10 cellular contexts compared by ENCODE assay signal in the genomic region with DNA sequence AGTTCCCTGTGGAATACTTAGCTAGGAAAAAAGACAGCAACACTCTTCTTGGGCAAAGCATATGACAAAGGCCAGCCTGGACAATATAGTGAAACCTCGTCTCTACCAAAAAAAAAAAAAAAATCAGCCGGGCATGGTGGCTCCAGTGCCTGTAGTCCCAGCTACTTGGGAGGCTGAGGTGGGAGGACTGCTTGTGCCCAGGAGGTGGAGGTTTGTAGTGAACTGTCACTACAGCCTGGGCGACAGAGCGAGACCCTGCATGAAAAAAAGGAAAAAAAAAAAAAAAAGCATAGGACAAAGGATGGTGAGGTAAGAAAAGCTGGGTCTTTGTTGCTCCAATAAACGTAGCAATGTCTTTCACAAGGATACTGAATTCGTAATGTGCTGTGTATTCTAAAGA. TPM values are rescaled to one million over a fixed set of nuclear protein-coding genes. Genes with fewer than 3 reads are reported as not detected.
DNase-seq lines count a peak whose midpoint lies in the region; ATAC-seq, FAIRE-seq and TF ChIP-seq lines count a peak whose summit lies in the region.
"Had no signal": no experiment of that assay in that cellular context is flagged by ENCODE, and none has a peak within 500 bp of the region (broad histone marks: within the 10 kb centered on the region; RNA-seq: fewer than 3 reads in every experiment).

No MANE protein-coding gene starts in this region.

- H3K27me3 Mint-ChIP-seq in WTC11 (ENCODE audit: low read depth) = peaks cover 12% of the 10 kb centered on the region
- peaks cover 8% of the 10 kb centered on the region for H3K27me3 Mint-ChIP-seq in stimulated activated memory B cell treated with anti-CD40 and anti-IgM and Interleukin-4, amounts not matched to agents 10 μg/mL and 1 μg/mL and 100 μg/mL, for 72 hours

- no peak overlapping the region for H3K27ac Mint-ChIP-seq in WTC11
- peak overlapping the region; percentile 91 for H3K27ac Mint-ChIP-seq in stimulated activated memory B cell treated with anti-CD40 and anti-IgM and Interleukin-4, amounts not matched to agents 10 μg/mL and 1 μg/mL and 100 μg/mL, for 72 hours

- no peaks in the 10 kb centered on the region for H3K9me3 Mint-ChIP-seq in WTC11
- no peaks in the 10 kb centered on the region for H3K9me3 Mint-ChIP-seq in stimulated activated memory B cell treated with anti-CD40 and anti-IgM and Interleukin-4, amounts not matched to agents 10 μg/mL and 1 μg/mL and 100 μg/mL, for 72 hours

- ATAC-seq in WTC11 (no peak), HG02840 (IDR thresholded peaks at IDR 0.05; ENCODE audit: low FRiP score, unreplicated experiment) (no peak)
- ATAC-seq in stimulated activated memory B cell treated with anti-CD40 and anti-IgM and Interleukin-4, amounts not matched to agents 10 μg/mL and 1 μg/mL and 100 μg/mL, for 72 hours = no peak

- CTCF ChIA-PET in WTC11 (lab: Charles Lee) = interaction anchor here (0.6 to 1.5 kb wide), 3 partner anchors 9 to 614 kb away, joined by 3 to 5 read pairs (median 3); no protein-coding TSS in a partner anchor

- TF ChIP-seq CTCF in WTC11 (IDR thresholded peaks at IDR 0.05) (no peak), D721Med (IDR thresholded peaks at IDR 0.05; ENCODE audit: insufficient read depth, missing control alignments) (no peak)

- H3K4me3 ChIP-seq in iPS-11a (ENCODE audit: low read depth, low read length) = peak overlapping the region; percentile 55

- H3K4me3 Mint-ChIP-seq in WTC11 = peak overlapping the region; percentile 79
- H3K4me3 Mint-ChIP-seq in stimulated activated memory B cell treated with anti-CD40 and anti-IgM and Interleukin-4, amounts not matched to agents 10 μg/mL and 1 μg/mL and 100 μg/mL, for 72 hours = peak overlapping the region; percentile 89

- DNase-seq in NCI-H2107 treated with DMSO at 0.1 percent for 48 hours (lab: John Stamatoyannopoulos, UW; ENCODE audit: unreplicated experiment) = peak; percentile 29
- no peak for DNase-seq in NCI-H2107 (lab: John Stamatoyannopoulos, UW)
- DNase-seq in WTC11 (ENCODE audit: low spot score) = no peak
- DNase-seq in GM19240 (ENCODE audit: insufficient read length, low spot score) = no peak
- DNase-seq in D721Med (ENCODE audit: insufficient read length, low spot score) = no peak
- DNase-seq: 8988T had no signal

- H3K4me1 Mint-ChIP-seq in WTC11 = peaks cover 18% of the 10 kb centered on the region
- peaks cover 31% of the 10 kb centered on the region for H3K4me1 Mint-ChIP-seq in stimulated activated memory B cell treated with anti-CD40 and anti-IgM and Interleukin-4, amounts not matched to agents 10 μg/mL and 1 μg/mL and 100 μg/mL, for 72 hours

- no peaks in the 10 kb centered on the region for H3K36me3 Mint-ChIP-seq in WTC11
- H3K36me3 Mint-ChIP-seq in stimulated activated memory B cell treated with anti-CD40 and anti-IgM and Interleukin-4, amounts not matched to agents 10 μg/mL and 1 μg/mL and 100 μg/mL, for 72 hours = no peaks in the 10 kb centered on the region

- FAIRE-seq in D721Med (lab: Jason Lieb, UNC) = no peak
- FAIRE-seq: RCC 7860 had no signal

- POLR2A ChIA-PET in WTC11 (lab: Charles Lee) = interaction anchor here (1.5 to 2.8 kb wide), 5 partner anchors 10 to 240 kb away, joined by 4 to 12 read pairs (median 11); a partner anchor contains a TSS

TF ChIP-seq in WTC11, 78 proteins besides CTCF, POLR2A, EP300 and RAD21:
- TF ChIP-seq JUN (CRISPR knock-in tag; IDR thresholded peaks at IDR 0.05) (no peak), TEAD4 (CRISPR knock-in tag; IDR thresholded peaks at IDR 0.05) (no peak), SOX15 (CRISPR knock-in tag; IDR thresholded peaks at IDR 0.05) (no peak), ETV6 (CRISPR knock-in tag; IDR thresholded peaks at IDR 0.05) (no peak), OVOL2 (CRISPR knock-in tag; IDR thresholded peaks at IDR 0.05; ENCODE audit: borderline replicate concordance) (no peak), ZNF121 (CRISPR knock-in tag; IDR thresholded peaks at IDR 0.05) (no peak), TP53 (CRISPR knock-in tag; IDR thresholded peaks at IDR 0.05) (no peak), NR1H2 (CRISPR knock-in tag; IDR thresholded peaks at IDR 0.05) (no peak)
- TF ChIP-seq, protein P1, sequence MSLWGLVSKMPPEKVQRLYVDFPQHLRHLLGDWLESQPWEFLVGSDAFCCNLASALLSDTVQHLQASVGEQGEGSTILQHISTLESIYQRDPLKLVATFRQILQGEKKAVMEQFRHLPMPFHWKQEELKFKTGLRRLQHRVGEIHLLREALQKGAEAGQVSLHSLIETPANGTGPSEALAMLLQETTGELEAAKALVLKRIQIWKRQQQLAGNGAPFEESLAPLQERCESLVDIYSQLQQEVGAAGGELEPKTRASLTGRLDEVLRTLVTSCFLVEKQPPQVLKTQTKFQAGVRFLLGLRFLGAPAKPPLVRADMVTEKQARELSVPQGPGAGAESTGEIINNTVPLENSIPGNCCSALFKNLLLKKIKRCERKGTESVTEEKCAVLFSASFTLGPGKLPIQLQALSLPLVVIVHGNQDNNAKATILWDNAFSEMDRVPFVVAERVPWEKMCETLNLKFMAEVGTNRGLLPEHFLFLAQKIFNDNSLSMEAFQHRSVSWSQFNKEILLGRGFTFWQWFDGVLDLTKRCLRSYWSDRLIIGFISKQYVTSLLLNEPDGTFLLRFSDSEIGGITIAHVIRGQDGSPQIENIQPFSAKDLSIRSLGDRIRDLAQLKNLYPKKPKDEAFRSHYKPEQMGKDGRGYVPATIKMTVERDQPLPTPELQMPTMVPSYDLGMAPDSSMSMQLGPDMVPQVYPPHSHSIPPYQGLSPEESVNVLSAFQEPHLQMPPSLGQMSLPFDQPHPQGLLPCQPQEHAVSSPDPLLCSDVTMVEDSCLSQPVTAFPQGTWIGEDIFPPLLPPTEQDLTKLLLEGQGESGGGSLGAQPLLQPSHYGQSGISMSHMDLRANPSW (CRISPR knock-in tag; conservative IDR thresholded peaks at IDR 0.05; ENCODE audit: low read depth) = no peak
TF ChIP-seq in WTC11: peak in this region for 0.

RNA-seq across cellular contexts. Expression of a gene that starts 1.1 kb away (rescaled TPM):
- total RNA-seq in WTC11 (2021) = 10.9 to 11.4 TPM (median 11.3 TPM) in 3 replicates

RNA-seq across cellular contexts. Expression of a gene that starts 1.4 kb away (rescaled TPM):
- 2.7 to 4.1 TPM (median 4.0 TPM) in 3 replicates for total RNA-seq in WTC11 (2021)
